20 cellular contexts compared by ENCODE assay signal in genomic region chr6:35033683-35034082, GRCh38.
"Had no signal": no experiment of that assay in that cellular context is flagged by ENCODE, and none has a peak within 500 bp of the region (broad histone marks: within the 10 kb centered on the region; RNA-seq: fewer than 3 reads in every experiment).

No MANE protein-coding gene starts in this region.

- H3K9ac ChIP-seq: parathyroid adenoma had no signal

- H3K4me1 Mint-ChIP-seq: activated CD4-positive, alpha-beta memory T cell treated with anti-CD3 and anti-CD28 coated beads, Interleukin-2, amount 10 ng/mL, durations not matched to agents 7 days and 5 days; activated naive CD4-positive, alpha-beta T cell treated with anti-CD3 and anti-CD28 coated beads, Interleukin-2, amount 50 U/mL, for 24 hours had no signal

- H3K27me3 ChIP-seq: adrenal gland, body of pancreas, vagina had no signal

- DNase-seq: activated CD4-positive, alpha-beta memory T cell treated with anti-CD3 and anti-CD28 coated beads, Interleukin-2, amount 10 ng/mL, durations not matched to agents 7 days and 5 days; activated CD4-positive, alpha-beta T cell treated with anti-CD3 and anti-CD28 coated beads for 4 hours; activated effector memory CD4-positive, alpha-beta T cell treated with anti-CD3 and anti-CD28 coated beads, Interleukin-2, amount 50 U/mL, for 16 hours; activated T-cell treated with anti-CD3 and anti-CD28 coated beads, Interleukin-2, amount 50 U/mL, for 48 hours; body of pancreas; central memory CD4-positive, alpha-beta T cell; foreskin fibroblast; head of caudate nucleus; immature natural killer cell; naive thymus-derived CD4-positive, alpha-beta T cell; stimulated activated CD4-positive, alpha-beta T cell treated with anti-CD3 and anti-CD28 coated beads, Interleukin-4, amount 100 ng/mL, for 24 hours; stimulated activated naive CD4-positive, alpha-beta T cell had no signal

- H3K36me3 ChIP-seq: vagina had no signal

- H3K9me3 Mint-ChIP-seq: activated CD4-positive, alpha-beta memory T cell treated with anti-CD3 and anti-CD28 coated beads, Interleukin-2, amount 10 ng/mL, durations not matched to agents 7 days and 5 days; activated naive CD4-positive, alpha-beta T cell treated with anti-CD3 and anti-CD28 coated beads, Interleukin-2, amount 50 U/mL, for 24 hours; immature natural killer cell; mesothelial cell of epicardium; naive thymus-derived CD4-positive, alpha-beta T cell; T-helper 1 cell treated with Interleukin-12 subunit alpha and Interleukin-12 subunit beta and Interleukin-4 antibody, amounts not matched to agents 30 μg/mL and 1 μg/mL, for 36 hours had no signal

- H3K9me3 ChIP-seq: adrenal gland, body of pancreas, vagina had no signal

- H3K4me3 Mint-ChIP-seq: activated CD4-positive, alpha-beta memory T cell treated with anti-CD3 and anti-CD28 coated beads, Interleukin-2, amount 10 ng/mL, durations not matched to agents 7 days and 5 days; activated naive CD4-positive, alpha-beta T cell treated with anti-CD3 and anti-CD28 coated beads, Interleukin-2, amount 50 U/mL, for 24 hours; immature natural killer cell; mesothelial cell of epicardium; naive thymus-derived CD4-positive, alpha-beta T cell; T-helper 1 cell treated with Interleukin-12 subunit alpha and Interleukin-12 subunit beta and Interleukin-4 antibody, amounts not matched to agents 30 μg/mL and 1 μg/mL, for 36 hours had no signal

- H3K27ac Mint-ChIP-seq: activated CD4-positive, alpha-beta memory T cell treated with anti-CD3 and anti-CD28 coated beads, Interleukin-2, amount 10 ng/mL, durations not matched to agents 7 days and 5 days; activated naive CD4-positive, alpha-beta T cell treated with anti-CD3 and anti-CD28 coated beads, Interleukin-2, amount 50 U/mL, for 24 hours; immature natural killer cell; mesothelial cell of epicardium; naive thymus-derived CD4-positive, alpha-beta T cell; T-helper 1 cell treated with Interleukin-12 subunit alpha and Interleukin-12 subunit beta and Interleukin-4 antibody, amounts not matched to agents 30 μg/mL and 1 μg/mL, for 36 hours had no signal

- H3K4me1 ChIP-seq: parathyroid adenoma had no signal

- H3K27me3 Mint-ChIP-seq: activated CD4-positive, alpha-beta memory T cell treated with anti-CD3 and anti-CD28 coated beads, Interleukin-2, amount 10 ng/mL, durations not matched to agents 7 days and 5 days; activated naive CD4-positive, alpha-beta T cell treated with anti-CD3 and anti-CD28 coated beads, Interleukin-2, amount 50 U/mL, for 24 hours; naive thymus-derived CD4-positive, alpha-beta T cell had no signal

- H3K4me3 ChIP-seq: adrenal gland, body of pancreas, coronary artery, lung, vagina had no signal

- H3K27ac ChIP-seq: coronary artery, parathyroid adenoma, vagina had no signal
